ENCODE assay signal across 9 cellular contexts in genomic region chr20:651713-652610, GRCh38. TPM values are rescaled to one million over a fixed set of nuclear protein-coding genes. Genes with fewer than 3 reads are reported as not detected.
DNase-seq lines count a peak whose midpoint lies in the region; ATAC-seq, FAIRE-seq and TF ChIP-seq lines count a peak whose summit lies in the region.
"Had no signal": no experiment of that assay in that cellular context is flagged by ENCODE, and none has a peak within 500 bp of the region (broad histone marks: within the 10 kb centered on the region; RNA-seq: fewer than 3 reads in every experiment).

No MANE protein-coding gene starts in this region.

- H3K4me1 ChIP-seq in ES-I3 (ENCODE audit: insufficient read depth, low read length) (peaks cover 14% of the 10 kb centered on the region), endocrine pancreas (ENCODE audit: control insufficient read depth, insufficient read depth, low read length) (no peaks in the 10 kb centered on the region), foreskin keratinocyte (no peaks in the 10 kb centered on the region)

- intact Hi-C loops in posterior vena cava (cut with DNase I): no loop called here

- H3K4me3 ChIP-seq in endocrine pancreas (ENCODE audit: control insufficient read depth, insufficient read depth, low read length) (peak overlapping the region; percentile 85), neural cell (ENCODE audit: low read length) (peak overlapping the region; percentile 67)

- H3K27ac ChIP-seq in neural cell (ENCODE audit: low read length): no peak overlapping the region
- no peak overlapping the region for H3K27ac ChIP-seq in foreskin keratinocyte

- H2AFZ ChIP-seq in neural cell (ENCODE audit: low read depth, low read length): no peak overlapping the region

- peak; percentile 6 for DNase-seq in RCC 7860 (ENCODE audit: low spot score)
- no peak for DNase-seq in foreskin keratinocyte
- DNase-seq in DMS114 treated with DMSO at 0.1 percent for 48 hours (lab: John Stamatoyannopoulos, UW; ENCODE audit: unreplicated experiment): no peak
- DNase-seq in posterior vena cava (ENCODE audit: low spot score): no peak

- no peak for TF ChIP-seq RAD21 in neural cell (conservative IDR thresholded peaks at IDR 0.05)

- peak overlapping the region; percentile 51 for H3K9ac ChIP-seq in ES-I3 (ENCODE audit: low read depth, low read length)
- H3K9ac ChIP-seq in endocrine pancreas (ENCODE audit: control insufficient read depth, insufficient read depth, low read length): peak overlapping the region; percentile 91
- no peak overlapping the region for H3K9ac ChIP-seq in neural cell (ENCODE audit: low read length)

- H3K9me2 ChIP-seq in neural cell (ENCODE audit: insufficient read depth, low read length): no peaks in the 10 kb centered on the region

- no peaks in the 10 kb centered on the region for H3K27me3 ChIP-seq in endocrine pancreas (ENCODE audit: control insufficient read depth, insufficient read depth, low read length)
- H3K27me3 ChIP-seq in neural cell (ENCODE audit: insufficient read depth, low read depth, low read length): no peaks in the 10 kb centered on the region
- H3K27me3 ChIP-seq in foreskin keratinocyte: peaks cover under 1% of the 10 kb centered on the region

- peak overlapping the region; percentile 14 for H3K4me2 ChIP-seq in neural cell (ENCODE audit: low read length)

- no peaks in the 10 kb centered on the region for H3F3A ChIP-seq in neural cell (ENCODE audit: insufficient read depth, low read length, poor library complexity, severe bottlenecking)

- no peaks in the 10 kb centered on the region for H4K20me1 ChIP-seq in neural cell (ENCODE audit: insufficient read depth)

- no peak for TF ChIP-seq EP300 in neural cell (conservative IDR thresholded peaks at IDR 0.05; ENCODE audit: poor library complexity, severe bottlenecking)

- H3K9me3 ChIP-seq in ES-I3 (ENCODE audit: control insufficient read depth, insufficient read depth, low read length) (no peaks in the 10 kb centered on the region), endocrine pancreas (ENCODE audit: control insufficient read depth, low read length) (no peaks in the 10 kb centered on the region), neural cell (ENCODE audit: low read length) (no peaks in the 10 kb centered on the region)

- no peak for ATAC-seq in foreskin keratinocyte
- no peak for ATAC-seq in HG02852 (IDR thresholded peaks at IDR 0.05; ENCODE audit: unreplicated experiment)

- TF ChIP-seq CTCF in neural cell (IDR thresholded peaks at IDR 0.05; ENCODE audit: poor library complexity, severe bottlenecking): no peak
- TF ChIP-seq CTCF in foreskin keratinocyte (conservative IDR thresholded peaks at IDR 0.05): no peak

- H3K36me3 ChIP-seq in ES-I3 (ENCODE audit: insufficient read depth, low read length) (peaks cover 20% of the 10 kb centered on the region), endocrine pancreas (ENCODE audit: control insufficient read depth, insufficient read depth, low read length) (peaks cover 11% of the 10 kb centered on the region), neural cell (ENCODE audit: insufficient read depth, low read length) (peaks cover 8% of the 10 kb centered on the region)

- no peak for FAIRE-seq in RCC 7860 (lab: Jason Lieb, UNC)

- H3K79me2 ChIP-seq in neural cell (replicated peaks; ENCODE audit: insufficient read depth, low read length): no peaks in the 10 kb centered on the region

TF ChIP-seq in neural cell, 6 proteins besides CTCF, POLR2A, EP300 and RAD21:
- TF ChIP-seq TAF1 (IDR thresholded peaks at IDR 0.05; ENCODE audit: low read depth): no peak
- no peak for TF ChIP-seq EZH2 (IDR thresholded peaks at IDR 0.05; ENCODE audit: borderline replicate concordance, insufficient read depth, low read length, poor library complexity, severe bottlenecking)
- TF ChIP-seq MXI1 (conservative IDR thresholded peaks at IDR 0.05; ENCODE audit: poor library complexity, severe bottlenecking): no peak
- TF ChIP-seq REST (IDR thresholded peaks at IDR 0.05; ENCODE audit: borderline replicate concordance): no peak
- TF ChIP-seq POLR2AphosphoS5 (IDR thresholded peaks at IDR 0.05): no peak
TF ChIP-seq in neural cell: peak in this region for 0.

RNA-seq across cellular contexts. Expression of gene SRXN1, which starts 1.0 kb away (rescaled TPM):
- polyA plus RNA-seq in neural cell: 6.9 and 7.5 TPM in 2 replicates
- 6.3 and 6.4 TPM in 2 replicates for polyA minus RNA-seq in neural cell
- total RNA-seq in foreskin keratinocyte: 38.1 and 51.9 TPM in 2 replicates
- 33.7 and 41.6 TPM in 2 replicates for polyA plus RNA-seq in foreskin keratinocyte
- 10 to 100 TPM; 17.9 to 23.4 TPM for total RNA-seq in posterior vena cava

RNA-seq across cellular contexts. Expression of gene SCRT2, which starts 23.6 kb away (rescaled TPM):
- polyA plus RNA-seq in neural cell (2.5 and 3.8 TPM in 2 replicates), foreskin keratinocyte (not detected in 2 replicates)
- 10.0 and 11.2 TPM in 2 replicates for polyA minus RNA-seq in neural cell
- total RNA-seq in foreskin keratinocyte (not detected in 2 replicates), posterior vena cava (not detected)
- total RNA-seq: LHCN-M2 had no signal

RNA-seq across cellular contexts. Expression of gene TCF15, which starts 41.9 kb away (rescaled TPM):
- polyA plus RNA-seq in neural cell (0.24 TPM in 1 of 2 replicates, not detected in the other), foreskin keratinocyte (0.07 TPM in 1 of 2 replicates, not detected in the other)
- not detected in 2 replicates for polyA minus RNA-seq in neural cell
- total RNA-seq in foreskin keratinocyte (not detected in 2 replicates), posterior vena cava (1 to 10 TPM; 2.2 to 2.5 TPM)
- total RNA-seq: LHCN-M2 had no signal
